Comparison of ENCODE assay signal across 19 cellular contexts in the genomic region with DNA sequence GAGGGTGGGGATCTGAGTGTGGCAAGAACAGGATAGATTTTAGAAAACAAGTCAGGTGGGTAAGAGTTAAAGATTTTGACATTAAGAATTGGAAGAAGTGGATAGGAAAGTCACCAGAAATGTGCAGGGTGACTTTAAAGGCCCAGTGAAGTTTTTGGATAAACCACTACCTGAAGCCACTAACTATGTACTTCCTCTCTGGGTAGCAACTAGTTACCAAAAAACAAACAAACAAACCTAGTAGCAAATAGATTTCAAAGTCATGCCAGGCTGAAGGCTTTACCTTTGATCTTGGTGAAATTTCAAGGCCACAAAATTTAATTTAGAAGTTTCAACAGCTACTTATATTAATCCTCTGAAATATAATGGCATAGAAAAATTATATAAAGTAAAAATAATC. TPM values are rescaled to one million over a fixed set of nuclear protein-coding genes. Genes with fewer than 3 reads are reported as not detected.
DNase-seq lines count a peak whose midpoint lies in the region; ATAC-seq and TF ChIP-seq lines count a peak whose summit lies in the region.
"Had no signal": no experiment of that assay in that cellular context is flagged by ENCODE, and none has a peak within 500 bp of the region (broad histone marks: within the 10 kb centered on the region; RNA-seq: fewer than 3 reads in every experiment).

No MANE protein-coding gene starts in this region.

- POLR2A ChIA-PET in OCI-LY7 (lab: Charles Lee), result interaction anchor here (0.6 to 8.3 kb wide), 9 partner anchors 10 to 231 kb away, joined by 3 to 125 read pairs (median 4); no protein-coding TSS in a partner anchor
- POLR2A ChIA-PET in naive thymus-derived CD8-positive, alpha-beta T cell (lab: Charles Lee), result no interaction called here

- TF ChIP-seq CTCF in GM23338 (conservative IDR thresholded peaks at IDR 0.05; ENCODE audit: low read depth in 2 of 2) (no peak), OCI-LY7 (conservative IDR thresholded peaks at IDR 0.05; ENCODE audit: low read length) (no peak)

- H4K20me1 ChIP-seq in GM23338 (replicated peaks; ENCODE audit: insufficient read depth) (no peaks in the 10 kb centered on the region), OCI-LY7 (ENCODE audit: insufficient read depth, low read length) (no peaks in the 10 kb centered on the region)

- no peaks in the 10 kb centered on the region for H3K27me3 ChIP-seq in GM23338 (ENCODE audit: insufficient read depth)
- H3K27me3 ChIP-seq: BE2C had no signal

- H3K27ac ChIP-seq in GM23338 (ENCODE audit: low read depth) (no peak overlapping the region), OCI-LY7 (ENCODE audit: low read depth, low read length, poor library complexity, severe bottlenecking) (peak overlapping the region; percentile 96)
- H3K27ac ChIP-seq: A549, C4-2B, GM23248 had no signal

- no peaks in the 10 kb centered on the region for H3K36me3 Mint-ChIP-seq in GM23338 (ENCODE audit: low read depth)
- H3K36me3 Mint-ChIP-seq in central memory CD8-positive, alpha-beta T cell (ENCODE audit: insufficient read depth), result peaks cover 3% of the 10 kb centered on the region
- H3K36me3 Mint-ChIP-seq in naive thymus-derived CD8-positive, alpha-beta T cell, result no peaks in the 10 kb centered on the region

- peaks cover under 1% of the 10 kb centered on the region for H3K27me3 Mint-ChIP-seq in GM23338 (ENCODE audit: insufficient read depth, low read depth, poor library complexity)
- no peaks in the 10 kb centered on the region for H3K27me3 Mint-ChIP-seq in central memory CD8-positive, alpha-beta T cell
- H3K27me3 Mint-ChIP-seq in naive thymus-derived CD8-positive, alpha-beta T cell, result no peaks in the 10 kb centered on the region

- intact Hi-C loops in OCI-LY7 (cut with micrococcal nuclease; ENCODE audit: unreplicated experiment), result loop anchor here (10.0 kb wide), 1 partner anchor 1251 kb away; no protein-coding TSS in a partner anchor

- no peaks in the 10 kb centered on the region; the same call in 1 of the 2 replicates for H3K9me3 ChIP-seq in OCI-LY7 (ENCODE audit: low read length)
- H3K9me3 ChIP-seq: A549, BE2C had no signal

- no TSS peak for BruUV-seq in OCI-LY7 (replicated peaks; lab: Mats Ljungman, UMichigan)

- CTCF ChIA-PET in OCI-LY7 (lab: Charles Lee; ENCODE audit: unreplicated experiment), result interaction anchor here (0.6 to 1.1 kb wide), 2 partner anchors 15 to 1687 kb away, joined by 3 read pairs; no protein-coding TSS in a partner anchor

- no peak overlapping the region for H3K27ac Mint-ChIP-seq in GM23338
- peak overlapping the region; percentile 68 for H3K27ac Mint-ChIP-seq in central memory CD8-positive, alpha-beta T cell (ENCODE audit: low read depth)
- peak overlapping the region in 6 of 10 donors; percentile 19 to 85 (median 64) for H3K27ac Mint-ChIP-seq in naive thymus-derived CD8-positive, alpha-beta T cell

- H3K9me2 ChIP-seq in GM23338 (ENCODE audit: insufficient read depth), result no peaks in the 10 kb centered on the region
- H3K9me2 ChIP-seq in OCI-LY7 (ENCODE audit: insufficient read depth, low read length), result no peaks in the 10 kb centered on the region

- H2AFZ ChIP-seq in GM23338 (peak overlapping the region; percentile 18; the same call in 1 of the 2 replicates), OCI-LY7 (ENCODE audit: low read length) (peak overlapping the region; percentile 76; the same call in 1 of the 2 replicates)
- H2AFZ ChIP-seq: GM23248 had no signal

- H3K4me3 ChIP-seq in GM23338 (no peak overlapping the region), OCI-LY7 (ENCODE audit: low read depth, low read length, poor library complexity, severe bottlenecking) (no peak overlapping the region)
- H3K4me3 ChIP-seq: A549, GM23248 had no signal

- no peaks in the 10 kb centered on the region for H3K9me3 Mint-ChIP-seq in GM23338
- no peaks in the 10 kb centered on the region for H3K9me3 Mint-ChIP-seq in central memory CD8-positive, alpha-beta T cell
- no peaks in the 10 kb centered on the region for H3K9me3 Mint-ChIP-seq in naive thymus-derived CD8-positive, alpha-beta T cell

- H3K4me1 ChIP-seq in GM23338 (ENCODE audit: insufficient read depth) (no peaks in the 10 kb centered on the region), OCI-LY7 (ENCODE audit: insufficient read depth, low read length, poor library complexity, severe bottlenecking) (peaks cover 71% of the 10 kb centered on the region)
- H3K4me1 ChIP-seq: A549, BE2C had no signal

- no peaks in the 10 kb centered on the region for H3F3A ChIP-seq in GM23338 (replicated peaks; ENCODE audit: low read depth)

- ATAC-seq in GM23338, result no peak
- ATAC-seq in central memory CD8-positive, alpha-beta T cell (replicated peaks; ENCODE audit: extremely low read depth, poor library complexity, severe bottlenecking), result peak; percentile 65
- ATAC-seq in naive thymus-derived CD8-positive, alpha-beta T cell, result peak in 1 of 2 donors; percentile 57
- ATAC-seq in GM18867 (IDR thresholded peaks at IDR 0.05; ENCODE audit: unreplicated experiment), result no peak
- ATAC-seq: A549 had no signal

- no peaks in the 10 kb centered on the region for H3K4me1 Mint-ChIP-seq in GM23338
- H3K4me1 Mint-ChIP-seq in central memory CD8-positive, alpha-beta T cell, result peaks cover 10% of the 10 kb centered on the region
- H3K4me1 Mint-ChIP-seq in naive thymus-derived CD8-positive, alpha-beta T cell, result peaks cover 5 to 13% (median 11%) of the 10 kb centered on the region in 4 donors

- H3K79me2 ChIP-seq in GM23338 (replicated peaks; ENCODE audit: insufficient read depth), result no peaks in the 10 kb centered on the region
- no peaks in the 10 kb centered on the region for H3K79me2 ChIP-seq in OCI-LY7 (ENCODE audit: insufficient read depth, low read depth, low read length)

- DNase-seq in GM23338 (ENCODE audit: low spot score) (no peak), OCI-LY7 (ENCODE audit: low spot score) (no peak), CD1c-positive myeloid dendritic cell (ENCODE audit: extremely low spot score) (no peak), germinal center (ENCODE audit: low spot score) (no peak), COR-L47 (lab: John Stamatoyannopoulos, UW) (no peak)
- DNase-seq in central memory CD8-positive, alpha-beta T cell (ENCODE audit: low spot score in 2 of 2), result no peak
- peak in 1 of 10 donors; percentile 20 for DNase-seq in naive thymus-derived CD8-positive, alpha-beta T cell
- DNase-seq: BE2C, DND-41, GDM1, GM23248, H7, IMR-90, KBM-7 had no signal

- H3K4me2 ChIP-seq in GM23338, result no peak overlapping the region
- peak overlapping the region; percentile 40; the same call in 1 of the 2 replicates for H3K4me2 ChIP-seq in OCI-LY7 (ENCODE audit: low read length)
- H3K4me2 ChIP-seq: A549 had no signal

- H3K4me3 Mint-ChIP-seq in GM23338, result no peak overlapping the region
- peak overlapping the region; percentile 16 for H3K4me3 Mint-ChIP-seq in central memory CD8-positive, alpha-beta T cell
- H3K4me3 Mint-ChIP-seq in naive thymus-derived CD8-positive, alpha-beta T cell, result no peak overlapping the region

- H3K36me3 ChIP-seq in GM23338 (ENCODE audit: insufficient read depth) (no peaks in the 10 kb centered on the region), OCI-LY7 (ENCODE audit: insufficient read depth, low read length) (no peaks in the 10 kb centered on the region)
- H3K36me3 ChIP-seq: BE2C had no signal

TF ChIP-seq in GM23338, 12 proteins besides CTCF, POLR2A, EP300 and RAD21 (continues in another document):
- TF ChIP-seq STAT1 (IDR thresholded peaks at IDR 0.05; ENCODE audit: unreplicated experiment), result no peak

RNA-seq across cellular contexts. Expression of gene PSMA8, which starts 42.5 kb away (rescaled TPM):
- not detected in 2 replicates for total RNA-seq in GM23338 (2014; rRNA removed; shearing (Covaris generic))
- not detected in 2 replicates for polyA plus RNA-seq in GM23338 (2016; fragmentation: Nextera tagmentation; extraction: Ambion mirVana)
- total RNA-seq in OCI-LY7 (2014; rRNA removed; shearing (Covaris generic)), result 0.13 TPM in 1 of 2 replicates, not detected in the other
- 0.19 and 0.37 TPM in 2 replicates for total RNA-seq in OCI-LY7 (2022)
- total RNA-seq in naive thymus-derived CD8-positive, alpha-beta T cell, result 1 to 10 TPM; 1.4 to 1.7 TPM
- 1 to 10 TPM; 2.1 to 3.5 (median 2.7) TPM for polyA plus RNA-seq in naive thymus-derived CD8-positive, alpha-beta T cell
- total RNA-seq: GM23248, H7, HT-29, IMR-90 had no signal
- polyA plus RNA-seq: A549, AG04450, GM23248, IMR-90 had no signal

RNA-seq across cellular contexts. Expression of gene TAF4B, which starts 50.1 kb away (rescaled TPM):
- total RNA-seq in GM23338 (2014; rRNA removed; shearing (Covaris generic)), result 15.2 and 27.3 TPM in 2 replicates
- 8.1 and 9.4 TPM in 2 replicates for polyA plus RNA-seq in GM23338 (2016; fragmentation: Nextera tagmentation; extraction: Ambion mirVana)
- 48.7 and 52.3 TPM in 2 replicates for total RNA-seq in OCI-LY7 (2014; rRNA removed; shearing (Covaris generic))
- 50.1 and 54.6 TPM in 2 replicates for total RNA-seq in OCI-LY7 (2022)
- total RNA-seq in naive thymus-derived CD8-positive, alpha-beta T cell, result 10 to 100 TPM; 13.6 to 17.4 TPM
- 10 to 100 TPM in 1 of 3 donors, 1 to 10 TPM in 2; 7.3 to 12.8 (median 8.2) TPM for polyA plus RNA-seq in naive thymus-derived CD8-positive, alpha-beta T cell
